9 cellular contexts compared by ENCODE assay signal in genomic region chr14:35374273-35374681, GRCh38. TPM values are rescaled to one million over a fixed set of nuclear protein-coding genes. Genes with fewer than 3 reads are reported as not detected.
DNase-seq lines count a peak whose midpoint lies in the region; ATAC-seq, FAIRE-seq and TF ChIP-seq lines count a peak whose summit lies in the region.
"Had no signal": no experiment of that assay in that cellular context is flagged by ENCODE, and none has a peak within 500 bp of the region (broad histone marks: within the 10 kb centered on the region; RNA-seq: fewer than 3 reads in every experiment).

No MANE protein-coding gene starts in this region.

- ATAC-seq in pancreas = peak in 3 of 4 donors; percentile 59 to 78 (median 67)
- ATAC-seq: activated CD8-positive, alpha-beta T cell treated with anti-CD3 and anti-CD28 coated beads, Interleukin-2, amount 10 ng/mL, durations not matched to agents 7 days and 5 days had no signal

- intact Hi-C loops in esophagus squamous epithelium (cut with DNase I) = no loop called here
- intact Hi-C loops in pancreas (cut with DNase I) = no loop called here

- TF ChIP-seq POLR2A in esophagus squamous epithelium (IDR thresholded peaks at IDR 0.05) = no peak

- H3K27me3 ChIP-seq in esophagus squamous epithelium (no peaks in the 10 kb centered on the region), pancreas (no peaks in the 10 kb centered on the region)

- H3K27ac ChIP-seq in esophagus squamous epithelium (peak overlapping the region; percentile 57 to 78 (median 76)), pancreas (no peak overlapping the region)

- TF ChIP-seq CTCF in esophagus squamous epithelium (IDR thresholded peaks at IDR 0.05) (no peak), pancreas (IDR thresholded peaks at IDR 0.05) (no peak)

- in situ Hi-C loops in Caki2 (cut with HindIII; ENCODE audit: low pct_unique_long_range_greater_than_20kb, low sequenced_read_pairs) = no loop called here

- FAIRE-seq in pancreas (lab: Jason Lieb, UNC) = no peak

- peak; percentile 74 for DNase-seq in Caki2 (ENCODE audit: low read depth)
- DNase-seq in NOMO-1 (lab: John Stamatoyannopoulos, UW; ENCODE audit: unreplicated experiment in 2 of 2) = peak; percentile 38 to 72
- DNase-seq in esophagus squamous epithelium (lab: John Stamatoyannopoulos, UW) = no peak
- no peak for DNase-seq in pancreas
- DNase-seq in NCI-H1048 (lab: John Stamatoyannopoulos, UW) = no peak
- no peak for DNase-seq in T-helper 1 cell
- no peak for DNase-seq in activated CD8-positive, alpha-beta memory T cell treated with anti-CD3 and anti-CD28 coated beads for 24 hours
- no peak for DNase-seq in GDM1 (lab: John Stamatoyannopoulos, UW)
- DNase-seq: activated CD8-positive, alpha-beta T cell treated with anti-CD3 and anti-CD28 coated beads, Interleukin-2, amount 10 ng/mL, durations not matched to agents 7 days and 5 days had no signal

- H3K4me1 ChIP-seq in esophagus squamous epithelium = peaks cover 12 to 36% (median 32%) of the 10 kb centered on the region in 3 donors
- H3K4me1 ChIP-seq in pancreas = no peaks in the 10 kb centered on the region

- H3K4me3 ChIP-seq in esophagus squamous epithelium (no peak overlapping the region), pancreas (no peak overlapping the region)

- peaks cover 0 to 13% (median 8%) of the 10 kb centered on the region in 3 donors for H3K9me3 ChIP-seq in esophagus squamous epithelium
- H3K9me3 ChIP-seq in pancreas = no peaks in the 10 kb centered on the region

- 2 to 31% methylated on average over 6 to 7 of the region's 7 CpGs for whole genome bisulfite sequencing in esophagus squamous epithelium, 2 donors
- WGBS in pancreas, 2 donors = 77 to 82% methylated on average over 7 of the region's 7 CpGs

- no peaks in the 10 kb centered on the region for H3K36me3 ChIP-seq in esophagus squamous epithelium
- no peaks in the 10 kb centered on the region for H3K36me3 ChIP-seq in pancreas

RNA-seq across cellular contexts. Expression of gene NFKBIA, which starts 30.3 kb away (rescaled TPM):
- 148 and 158 TPM in 2 replicates for total RNA-seq in Caki2 (2014; rRNA removed; shearing (Covaris generic); ENCODE audit: low replicate concordance)
- total RNA-seq in esophagus squamous epithelium (100 to 1,000 TPM; 139 to 441 (median 298) TPM), pancreas (100 to 1,000 TPM in 1 of 6 donors, 10 to 100 TPM in 5; 48.2 to 124 (median 60.1) TPM)
- polyA plus RNA-seq in pancreas = 100 to 1,000 TPM in 1 of 2 donors, 10 to 100 TPM in 1; 96.9 to 101 TPM

Comparison
In these comparisons a context has a peak if more than half of its experiments do, and no peak if none do; other contexts are left out.
1. DNase-seq: peak in Caki2 (single experiment) and NOMO-1 (2 of 2); none in esophagus squamous epithelium (single experiment), pancreas (0 of 6), NCI-H1048 (single experiment), T-helper 1 cell (0 of 5), activated CD8-positive, alpha-beta memory T cell treated with anti-CD3 and anti-CD28 coated beads for 24 hours (single experiment) and GDM1 (single experiment).
2. H3K27ac ChIP-seq: peak in esophagus squamous epithelium (4 of 4); none in pancreas (0 of 4).